7 cellular contexts compared by ENCODE assay signal in the genomic region with DNA sequence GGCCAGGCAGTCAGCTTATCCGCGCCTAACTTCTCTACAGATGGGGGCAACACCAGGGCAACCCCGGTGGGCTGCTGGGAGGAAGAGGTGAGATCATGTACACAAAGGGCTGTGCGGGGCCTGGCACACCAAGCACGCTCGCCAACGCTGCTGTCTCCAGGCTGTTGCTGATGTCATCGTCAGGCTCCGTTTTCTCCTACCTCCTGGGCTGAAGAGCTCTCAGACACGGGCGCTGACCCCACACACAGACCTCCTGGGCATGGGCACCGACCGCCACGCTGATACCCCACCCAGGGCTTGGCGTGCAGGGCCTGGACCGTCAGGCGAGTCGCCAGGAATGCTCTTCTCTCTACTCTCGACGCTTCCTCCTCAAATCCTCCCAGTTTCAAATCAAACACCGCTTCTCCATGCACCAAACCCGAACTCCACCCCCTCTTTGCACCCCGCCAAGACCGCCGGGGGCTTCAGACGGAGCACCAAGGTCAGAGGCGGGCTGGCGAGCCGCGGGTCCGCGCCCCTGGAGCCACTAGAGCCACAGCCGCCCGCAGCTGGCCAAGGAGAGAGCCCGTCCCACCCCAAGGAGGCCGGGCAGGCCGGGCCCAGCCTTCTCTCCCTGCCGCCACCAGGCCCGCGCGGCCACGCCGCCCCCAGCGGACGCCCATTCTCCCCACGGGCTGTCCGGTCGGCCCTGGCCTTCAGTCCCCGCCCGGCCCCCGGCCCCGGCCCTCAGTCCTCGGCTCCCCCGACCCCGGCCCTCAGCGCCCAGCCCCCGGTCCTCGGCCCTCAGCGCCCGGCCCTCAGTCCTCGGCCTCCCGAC. TPM values are rescaled to one million over a fixed set of nuclear protein-coding genes. Genes with fewer than 3 reads are reported as not detected.
DNase-seq lines count a peak whose midpoint lies in the region; ATAC-seq and TF ChIP-seq lines count a peak whose summit lies in the region.

No MANE protein-coding gene starts in this region.

- H3K36me3 ChIP-seq in Peyer's patch (no peaks in the 10 kb centered on the region), lung (ENCODE audit: control insufficient read depth in 2 of 2, insufficient read depth in 2 of 2, low read length in 2 of 2) (peaks cover 0 to 2% of the 10 kb centered on the region in 2 donors), subcutaneous abdominal adipose tissue (ENCODE audit: control insufficient read depth in 5 of 5, insufficient read depth in 5 of 5, low read length in 5 of 5) (no peaks in the 10 kb centered on the region)

- WGBS in lung, 2 donors = 5 to 17% methylated on average over 41 to 62 of the region's 62 CpGs

- H3K27ac ChIP-seq in Peyer's patch = peak overlapping the region; percentile 85 to 92 (median 90)
- peak overlapping the region in 1 of 2 donors; percentile 45 for H3K27ac ChIP-seq in lung (ENCODE audit: low read depth in 1 of 2, low read length in 1 of 2)
- no peak overlapping the region for H3K27ac ChIP-seq in subcutaneous abdominal adipose tissue (ENCODE audit: low read depth, low read length)

- H3K4me1 ChIP-seq in Peyer's patch (peaks cover 22 to 56% (median 48%) of the 10 kb centered on the region in 4 donors), lung (ENCODE audit: control insufficient read depth in 2 of 2, insufficient read depth in 2 of 2, low read length in 2 of 2) (peaks cover 9 to 42% of the 10 kb centered on the region in 2 donors), subcutaneous abdominal adipose tissue (ENCODE audit: control insufficient read depth in 5 of 5, insufficient read depth in 5 of 5, low read length in 5 of 5) (peaks cover 12 to 59% (median 49%) of the 10 kb centered on the region in 5 donors)

- H3K9me3 ChIP-seq in Peyer's patch (no peaks in the 10 kb centered on the region), lung (ENCODE audit: control insufficient read depth in 2 of 2, insufficient read depth in 1 of 2, low read length in 1 of 2) (no peaks in the 10 kb centered on the region), subcutaneous abdominal adipose tissue (ENCODE audit: control insufficient read depth in 5 of 5, low read length in 5 of 5) (no peaks in the 10 kb centered on the region)

- TF ChIP-seq POLR2A in Peyer's patch (IDR thresholded peaks at IDR 0.05) = no peak

- ATAC-seq in GM19035 (IDR thresholded peaks at IDR 0.05; ENCODE audit: unreplicated experiment) = peak; percentile 7
- ATAC-seq in lung (ENCODE audit: insufficient read depth, low FRiP score) = peak; percentile 30
- no peak for ATAC-seq in HG02571 (IDR thresholded peaks at IDR 0.05; ENCODE audit: unreplicated experiment)

- no peaks in the 10 kb centered on the region for H3K27me3 ChIP-seq in Peyer's patch
- H3K27me3 ChIP-seq in lung (ENCODE audit: control insufficient read depth, insufficient read depth) = no peaks in the 10 kb centered on the region
- H3K27me3 ChIP-seq in subcutaneous abdominal adipose tissue (ENCODE audit: control insufficient read depth in 5 of 5, insufficient read depth in 4 of 5, low read length in 5 of 5) = no peaks in the 10 kb centered on the region

- H3K4me3 ChIP-seq in Peyer's patch = peak overlapping the region; percentile 94 to 99 (median 98)
- peak overlapping the region; percentile 67 for H3K4me3 ChIP-seq in choroid plexus epithelial cell (ENCODE audit: low read depth, low read length)
- peak overlapping the region; percentile 94 for H3K4me3 ChIP-seq in lung
- H3K4me3 ChIP-seq in subcutaneous abdominal adipose tissue (ENCODE audit: low read depth in 1 of 5, low read length in 5 of 5) = peak overlapping the region; percentile 49 to 79 (median 76)

- H3K9ac ChIP-seq in subcutaneous abdominal adipose tissue (ENCODE audit: low read length in 5 of 5) = peak overlapping the region; percentile 66 to 87 (median 79)

- TF ChIP-seq CTCF in Peyer's patch (IDR thresholded peaks at IDR 0.05) = no peak
- no peak for TF ChIP-seq CTCF in choroid plexus epithelial cell (conservative IDR thresholded peaks at IDR 0.05; ENCODE audit: low read depth, low read length)
- no peak for TF ChIP-seq CTCF in lung (IDR thresholded peaks at IDR 0.05; ENCODE audit: control extremely low read depth, extremely low read depth)

- peak in 1 of 3 donors; percentile 74 for DNase-seq in Peyer's patch
- peak; percentile 72 for DNase-seq in choroid plexus epithelial cell (ENCODE audit: low read depth)
- DNase-seq in lung (ENCODE audit: low spot score) = no peak
- no peak for DNase-seq in NCI-H2196 treated with DMSO at 0.1 percent for 48 hours (lab: John Stamatoyannopoulos, UW; ENCODE audit: unreplicated experiment)

RNA-seq across cellular contexts. Expression of a gene that starts 0.8 kb away (rescaled TPM):
- total RNA-seq in Peyer's patch (100 to 1,000 TPM in 3 of 4 donors, 10 to 100 TPM in 1; 72.0 to 133 (median 121) TPM), lung (10 to 100 TPM; 30.1 to 76.9 TPM)
- 10 to 100 TPM; 34.2 to 34.3 TPM for polyA plus RNA-seq in lung

RNA-seq across cellular contexts. Expression of a gene that starts 7.3 kb away (rescaled TPM):
- total RNA-seq in Peyer's patch (1 to 10 TPM in 3 of 4 donors, under 1 TPM in 1; 0.83 to 8.4 (median 5.8) TPM), lung (1 to 10 TPM in 1 of 2 donors, under 1 TPM in 1; 0.74 to 5.7 TPM)
- polyA plus RNA-seq in lung = 1 to 10 TPM; 2.2 to 3.1 TPM

RNA-seq across cellular contexts. Expression of a gene that starts 12.6 kb away (rescaled TPM):
- total RNA-seq in Peyer's patch = not detected
- not detected for total RNA-seq in lung
- under 1 TPM in 1 of 2 donors, not detected in 1; 0.08 TPM for polyA plus RNA-seq in lung

RNA-seq across cellular contexts. Expression of a gene that starts 33.4 kb away (rescaled TPM):
- total RNA-seq in Peyer's patch (10 to 100 TPM; 68.5 to 94.9 (median 83.3) TPM), lung (10 to 100 TPM; 29.8 to 84.6 TPM)
- polyA plus RNA-seq in lung = 10 to 100 TPM; 47.8 to 53.0 TPM

RNA-seq across cellular contexts. Expression of a gene that starts 34.0 kb away (rescaled TPM):
- total RNA-seq in Peyer's patch (10 to 100 TPM; 34.0 to 85.8 (median 41.2) TPM), lung (10 to 100 TPM; 30.2 to 56.3 TPM)
- polyA plus RNA-seq in lung = 10 to 100 TPM; 27.8 to 64.4 TPM
